Comparison of ENCODE assay signal across 9 cellular contexts in genomic region chr14:101183376-101184103, GRCh38.
DNase-seq lines count a peak whose midpoint lies in the region; FAIRE-seq and TF ChIP-seq lines count a peak whose summit lies in the region.
"Had no signal": no experiment of that assay in that cellular context is flagged by ENCODE, and none has a peak within 500 bp of the region (broad histone marks: within the 10 kb centered on the region; RNA-seq: fewer than 3 reads in every experiment).

No MANE protein-coding gene starts in this region.

- POLR2A ChIA-PET in endothelial cell of umbilical vein (lab: Charles Lee), result no interaction called here

- H2AFZ ChIP-seq in endothelial cell of umbilical vein (ENCODE audit: low read depth, low read length) (no peak overlapping the region), neural cell (ENCODE audit: low read depth, low read length) (no peak overlapping the region)

- TF ChIP-seq CTCF in BE2C (IDR thresholded peaks at IDR 0.05; ENCODE audit: low read depth, low read length), result peak; percentile 44
- TF ChIP-seq CTCF in endothelial cell of umbilical vein (IDR thresholded peaks at IDR 0.05; ENCODE audit: extremely low read depth in 1 of 2, insufficient read depth in 1 of 2, low read depth in 1 of 2, low read length in 2 of 2), result peak; percentile 40 to 77
- TF ChIP-seq CTCF in neural cell (IDR thresholded peaks at IDR 0.05; ENCODE audit: poor library complexity, severe bottlenecking), result peak; percentile 63

- H3K4me1 ChIP-seq in BE2C (no peaks in the 10 kb centered on the region), endothelial cell of umbilical vein (ENCODE audit: control insufficient read depth, extremely low read depth, insufficient read depth, low read length) (no peaks in the 10 kb centered on the region)

- H3K4me3 ChIP-seq in BE2C (ENCODE audit: low read depth, low read length) (no peak overlapping the region), endothelial cell of umbilical vein (replicated peaks in 1 of 3; ENCODE audit: insufficient read depth in 1 of 3, low read depth in 1 of 3, low read length in 3 of 3) (no peak overlapping the region), neural cell (ENCODE audit: low read length) (no peak overlapping the region)

- FAIRE-seq in endothelial cell of umbilical vein (lab: Jason Lieb, UNC), result no peak

- intact Hi-C loops in endothelial cell of umbilical vein (cut with micrococcal nuclease), result no loop called here

- peak; percentile 44 for DNase-seq in BE2C
- peak; percentile 20 for DNase-seq in NCI-H1694 (lab: John Stamatoyannopoulos, UW)
- DNase-seq in endothelial cell of umbilical vein (ENCODE audit: low read depth, low spot score), result peak; percentile 9
- DNase-seq in NCI-H187 (lab: John Stamatoyannopoulos, UW), result no peak
- no peak for DNase-seq in epidermal melanocyte (ENCODE audit: insufficient read length, low spot score)
- DNase-seq in HCEC 1CT, result no peak
- no peak for DNase-seq in NCI-H2227 treated with DMSO at 0.1 percent for 48 hours (lab: John Stamatoyannopoulos, UW)
- DNase-seq: activated CD4-positive, alpha-beta T cell treated with anti-CD3 and anti-CD28 coated beads for 48 hours had no signal

- H4K20me1 ChIP-seq in endothelial cell of umbilical vein (replicated peaks; ENCODE audit: control insufficient read depth, extremely low read depth, insufficient read depth, low read length) (no peaks in the 10 kb centered on the region), neural cell (ENCODE audit: insufficient read depth) (no peaks in the 10 kb centered on the region)

- peaks cover 5% of the 10 kb centered on the region for H3F3A ChIP-seq in neural cell (ENCODE audit: insufficient read depth, low read length, poor library complexity, severe bottlenecking)

- H3K9ac ChIP-seq in endothelial cell of umbilical vein (replicated peaks; ENCODE audit: extremely low read depth, insufficient read depth, low read length) (no peak overlapping the region), neural cell (ENCODE audit: low read length) (peak overlapping the region; percentile 34)

- H3K9me3 ChIP-seq in BE2C (no peaks in the 10 kb centered on the region), endothelial cell of umbilical vein (replicated peaks; ENCODE audit: control insufficient read depth, insufficient read depth, low read length) (no peaks in the 10 kb centered on the region), neural cell (ENCODE audit: low read length) (no peaks in the 10 kb centered on the region)

- H3K27me3 ChIP-seq in BE2C (no peaks in the 10 kb centered on the region), endothelial cell of umbilical vein (ENCODE audit: control insufficient read depth in 2 of 2, insufficient read depth in 2 of 2, low read length in 2 of 2) (no peaks in the 10 kb centered on the region), neural cell (ENCODE audit: insufficient read depth, low read depth, low read length) (no peaks in the 10 kb centered on the region)

- H3K9me2 ChIP-seq in neural cell (ENCODE audit: insufficient read depth, low read length), result no peaks in the 10 kb centered on the region

- H3K4me2 ChIP-seq in endothelial cell of umbilical vein (ENCODE audit: insufficient read depth, low read length) (no peak overlapping the region), neural cell (ENCODE audit: low read length) (no peak overlapping the region)

- H3K9me1 ChIP-seq in endothelial cell of umbilical vein (replicated peaks; ENCODE audit: control insufficient read depth, extremely low read depth, insufficient read depth, low read length), result no peaks in the 10 kb centered on the region

- no TSS peak for BruUV-seq in endothelial cell of umbilical vein (replicated peaks; lab: Mats Ljungman, UMichigan)

- CTCF ChIA-PET in endothelial cell of umbilical vein (lab: Charles Lee), result interaction anchor here (0.7 to 1.4 kb wide), 7 partner anchors 9 to 91 kb away, joined by 3 to 6 read pairs (median 3); no protein-coding TSS in a partner anchor

- dilution Hi-C loops in endothelial cell of umbilical vein (cut with MboI; ENCODE audit: extremely low pct_ligation_motif_present, low sequenced_read_pairs), result no loop called here

- no peak for TF ChIP-seq EP300 in neural cell (conservative IDR thresholded peaks at IDR 0.05; ENCODE audit: poor library complexity, severe bottlenecking)

- H3K36me3 ChIP-seq in BE2C (no peaks in the 10 kb centered on the region), endothelial cell of umbilical vein (ENCODE audit: control insufficient read depth in 2 of 2, extremely low read depth in 1 of 2, insufficient read depth in 2 of 2, low read length in 2 of 2) (no peaks in the 10 kb centered on the region), neural cell (ENCODE audit: insufficient read depth, low read length) (no peaks in the 10 kb centered on the region)

- peak; percentile 64 for TF ChIP-seq RAD21 in neural cell (conservative IDR thresholded peaks at IDR 0.05)

- no peak for TF ChIP-seq POLR2A in endothelial cell of umbilical vein (IDR thresholded peaks at IDR 0.05; ENCODE audit: low read depth, low read length)

- H3K79me2 ChIP-seq in endothelial cell of umbilical vein (ENCODE audit: control insufficient read depth, insufficient read depth, low read length) (no peaks in the 10 kb centered on the region), neural cell (replicated peaks; ENCODE audit: insufficient read depth, low read length) (no peaks in the 10 kb centered on the region)

- H3K27ac ChIP-seq in endothelial cell of umbilical vein (ENCODE audit: insufficient read depth, low read depth, low read length) (no peak overlapping the region), neural cell (ENCODE audit: low read length) (no peak overlapping the region)

TF ChIP-seq in endothelial cell of umbilical vein, 7 proteins besides CTCF, POLR2A, EP300 and RAD21:
- TF ChIP-seq POLR2AphosphoS5 (IDR thresholded peaks at IDR 0.05; ENCODE audit: insufficient read depth, low read depth, low read length), result no peak
- no peak for TF ChIP-seq EZH2 (IDR thresholded peaks at IDR 0.05; ENCODE audit: borderline replicate concordance, low read depth, low read length, severe bottlenecking)
- no peak for TF ChIP-seq MAX (IDR thresholded peaks at IDR 0.05; ENCODE audit: insufficient read depth, insufficient read length)
- no peak for TF ChIP-seq JUN (IDR thresholded peaks at IDR 0.05; ENCODE audit: borderline replicate concordance, insufficient read depth, insufficient read length, low read depth)

TF ChIP-seq in neural cell, 6 proteins besides CTCF, POLR2A, EP300 and RAD21:
- TF ChIP-seq SMC3 (conservative IDR thresholded peaks at IDR 0.05; ENCODE audit: poor library complexity) (peak; percentile 66), TAF1 (IDR thresholded peaks at IDR 0.05; ENCODE audit: low read depth) (no peak)

Comparison
In these comparisons a context has a peak if more than half of its experiments do, and no peak if none do; other contexts are left out.
1. DNase-seq: peak in BE2C (single experiment), NCI-H1694 (single experiment) and endothelial cell of umbilical vein (single experiment); none in NCI-H187 (0 of 2), epidermal melanocyte (single experiment), HCEC 1CT (single experiment) and NCI-H2227 treated with DMSO at 0.1 percent for 48 hours (single experiment).
2. Peak in every context shown above with its lines, with median percentiles within 50 percentile points of each other: CTCF ChIP-seq.